ENCODE assay signal across 8 cellular contexts in genomic region chr11:74749127-74749964, GRCh38. TPM values are rescaled to one million over a fixed set of nuclear protein-coding genes. Genes with fewer than 3 reads are reported as not detected.
DNase-seq lines count a peak whose midpoint lies in the region; ATAC-seq and TF ChIP-seq lines count a peak whose summit lies in the region.

No MANE protein-coding gene starts in this region.

- no peak for TF ChIP-seq RAD21 in HCT116 (IDR thresholded peaks at IDR 0.05; ENCODE audit: low read depth)

- peak; percentile 22 for TF ChIP-seq POLR2A in HCT116 (IDR thresholded peaks at IDR 0.05; ENCODE audit: borderline replicate concordance, extremely low read depth, insufficient read depth, insufficient read length)

- peak overlapping the region; percentile 90 for H3K4me3 Mint-ChIP-seq in activated B cell treated with CpG ODN at 0.5 μM for 24 hours

- peak overlapping the region; percentile 99 for H3K4me2 ChIP-seq in HCT116 (ENCODE audit: low read length)
- H3K4me2 ChIP-seq in MM.1S (ENCODE audit: low read depth, low read length) = peak overlapping the region; percentile 96

- RAD21 ChIA-PET in HCT116 (lab: Charles Lee; ENCODE audit: low non-redundant PET in 1 of 2, low total read pairs in 2 of 2, uncharacterized antibody in 2 of 2, unreplicated experiment in 2 of 2) = no interaction called here

- POLR2A ChIA-PET in HCT116 (lab: Charles Lee) = no interaction called here
- POLR2A ChIA-PET in activated B cell treated with CpG ODN at 0.5 μM for 24 hours (lab: Charles Lee) = interaction anchor here (0.5 to 1.8 kb wide), 6 partner anchors 34 to 1457 kb away, joined by 3 to 7 read pairs (median 4); partner anchors contain the start of gene PGM2L1

- intact Hi-C loops in HCT116 (cut with micrococcal nuclease) = no loop called here
- intact Hi-C loops in activated B cell treated with CpG ODN at 0.5 μM for 24 hours (cut with micrococcal nuclease) = loop anchor here (2.0 to 5.0 kb wide), 4 partner anchors 19 to 352 kb away; partner anchors contain the start of genes LIPT2, PGM2L1 and POLD3
- intact Hi-C loops in left lung (cut with DNase I) = no loop called here

- H3K9me2 ChIP-seq in HCT116 (ENCODE audit: insufficient read depth) (no peaks in the 10 kb centered on the region), MM.1S (replicated peaks; ENCODE audit: insufficient read depth, low read length) (no peaks in the 10 kb centered on the region)

- peak overlapping the region; percentile 64 to 93 for H3K4me3 ChIP-seq in HCT116 (replicated peaks in 1 of 2; ENCODE audit: low read depth in 1 of 2, low read length in 2 of 2)
- H3K4me3 ChIP-seq in MM.1S (ENCODE audit: low read length) = peak overlapping the region; percentile 82
- peak overlapping the region; percentile 77 for H3K4me3 ChIP-seq in choroid plexus epithelial cell (ENCODE audit: low read depth, low read length)
- peak overlapping the region; percentile 64 to 73 for H3K4me3 ChIP-seq in left lung

- BruUV-seq in HCT116 (replicated peaks; lab: Mats Ljungman, UMichigan) = no TSS peak

- peak overlapping the region; percentile 95 for H3K27ac ChIP-seq in HCT116 (ENCODE audit: low read depth, low read length)
- H3K27ac ChIP-seq in MM.1S (ENCODE audit: low read length) = peak overlapping the region; percentile 64; the same call in 1 of the 2 replicates
- peak overlapping the region; percentile 94 to 99 for H3K27ac ChIP-seq in left lung

- no peaks in the 10 kb centered on the region for H3K27me3 Mint-ChIP-seq in activated B cell treated with CpG ODN at 0.5 μM for 24 hours

- H3K9ac ChIP-seq in HCT116 (ENCODE audit: low read length) (peak overlapping the region; percentile 87), MM.1S (ENCODE audit: low read length) (peak overlapping the region; percentile 92)

- ATAC-seq in HCT116 (peak; percentile 76), activated B cell treated with CpG ODN at 0.5 μM for 24 hours (ENCODE audit: low read depth) (peak; percentile 52), left lung (peak; percentile 66)

- H3K4me1 ChIP-seq in HCT116 (ENCODE audit: control insufficient read depth in 1 of 2, insufficient read depth in 2 of 2, low read length in 2 of 2) (peaks cover 6 to 30% of the 10 kb centered on the region in 2 experiments; a peak in 3 of 4 replicates), MM.1S (ENCODE audit: low read length) (peaks cover 11% of the 10 kb centered on the region), left lung (peaks cover 30 to 57% of the 10 kb centered on the region in 2 donors)

- H3K36me3 ChIP-seq in HCT116 (ENCODE audit: control insufficient read depth in 1 of 2, insufficient read depth in 2 of 2, low read length in 2 of 2) (no peaks in the 10 kb centered on the region), MM.1S (replicated peaks; ENCODE audit: insufficient read depth, low read length) (no peaks in the 10 kb centered on the region), left lung (no peaks in the 10 kb centered on the region)

- H4K20me1 ChIP-seq in HCT116 (ENCODE audit: insufficient read depth) = peaks cover 4% of the 10 kb centered on the region; the same call in 1 of the 2 replicates
- no peaks in the 10 kb centered on the region for H4K20me1 ChIP-seq in MM.1S (ENCODE audit: insufficient read depth, low read length)

- DNase-seq in NCI-H1417 (lab: John Stamatoyannopoulos, UW) (peak; percentile 56 to 87 (median 76)), NCI-H1417 treated with DMSO at 0.1 percent for 48 hours (lab: John Stamatoyannopoulos, UW) (no peak), HCT116 (ENCODE audit: low read depth, low spot score) (peak; percentile 19), MM.1S (peak; percentile 55), activated B cell treated with CpG ODN at 0.5 μM for 24 hours (peak; percentile 67), choroid plexus epithelial cell (ENCODE audit: low read depth) (peak; percentile 38), left lung (peak; percentile 71 to 94)
- peak; percentile 41 to 45 for DNase-seq in stimulated activated CD4-positive, alpha-beta T cell treated with anti-CD3 and anti-CD28 coated beads, Interleukin-4, amount 100 ng/mL, for 48 hours (ENCODE audit: low read depth in 2 of 2)

- CTCF ChIA-PET in HCT116 (lab: Charles Lee) (interaction anchor here (1.5 kb wide), 1 partner anchor 10 kb away, joined by 4 read pairs; no protein-coding TSS in a partner anchor), activated B cell treated with CpG ODN at 0.5 μM for 24 hours (lab: Charles Lee) (interaction anchor here (2.5 kb wide), 1 partner anchor 10 kb away, joined by 10 read pairs; no protein-coding TSS in a partner anchor)

- H3K27ac Mint-ChIP-seq in activated B cell treated with CpG ODN at 0.5 μM for 24 hours = peak overlapping the region; percentile 84

- no peaks in the 10 kb centered on the region for H3K9me3 Mint-ChIP-seq in activated B cell treated with CpG ODN at 0.5 μM for 24 hours

- H3K9me3 ChIP-seq in HCT116 (ENCODE audit: control insufficient read depth in 1 of 2, insufficient read depth in 1 of 2, low read depth in 1 of 2, low read length in 2 of 2) (no peaks in the 10 kb centered on the region), MM.1S (replicated peaks; ENCODE audit: insufficient read depth, low read length) (no peaks in the 10 kb centered on the region), left lung (no peaks in the 10 kb centered on the region)

- no peak overlapping the region for H2AFZ ChIP-seq in HCT116 (ENCODE audit: low read depth, low read length, poor library complexity, severe bottlenecking)
- H2AFZ ChIP-seq in MM.1S (ENCODE audit: low read length) = peak overlapping the region; percentile 50

- H3F3A ChIP-seq in MM.1S (ENCODE audit: insufficient read depth, low read length) = no peaks in the 10 kb centered on the region

- H3K79me2 ChIP-seq in HCT116 (ENCODE audit: insufficient read depth, low read length) (peaks cover 51% of the 10 kb centered on the region), MM.1S (ENCODE audit: low read length) (peaks cover 50% of the 10 kb centered on the region)

- TF ChIP-seq CTCF in HCT116 (IDR thresholded peaks at IDR 0.05 in 2 of 3, conservative IDR thresholded peaks at IDR 0.05 in 1 of 3; ENCODE audit: borderline replicate concordance in 1 of 3, insufficient read depth in 1 of 3, low read depth in 2 of 3, low read length in 2 of 3) (no peak), MM.1S (IDR thresholded peaks at IDR 0.05; ENCODE audit: low read length) (no peak), activated B cell treated with CpG ODN at 0.5 μM for 24 hours (IDR thresholded peaks at IDR 0.05) (no peak), choroid plexus epithelial cell (conservative IDR thresholded peaks at IDR 0.05; ENCODE audit: low read depth, low read length) (no peak), left lung (IDR thresholded peaks at IDR 0.05) (no peak)

- peaks cover 37% of the 10 kb centered on the region for H3K4me1 Mint-ChIP-seq in activated B cell treated with CpG ODN at 0.5 μM for 24 hours

- no peaks in the 10 kb centered on the region for H3K36me3 Mint-ChIP-seq in activated B cell treated with CpG ODN at 0.5 μM for 24 hours (ENCODE audit: low read depth)

- H3K27me3 ChIP-seq in HCT116 (ENCODE audit: insufficient read depth, low read length) (no peaks in the 10 kb centered on the region), MM.1S (replicated peaks; ENCODE audit: insufficient read depth, low read length) (no peaks in the 10 kb centered on the region), left lung (no peaks in the 10 kb centered on the region)

TF ChIP-seq in HCT116, 20 proteins besides CTCF, POLR2A, EP300 and RAD21 (continues in another document):
- TF ChIP-seq MAX (IDR thresholded peaks at IDR 0.05) (peak; percentile 75), POLR2AphosphoS5 (IDR thresholded peaks at IDR 0.05; ENCODE audit: low read depth, low read length) (peak; percentile 44; the same call in 1 of the 2 replicates), REST (IDR thresholded peaks at IDR 0.05; ENCODE audit: low read depth) (no peak)

RNA-seq across cellular contexts. Expression of gene RNF169, which starts 0.7 kb away (rescaled TPM):
- total RNA-seq in HCT116 (2021; ENCODE audit: unreplicated experiment) (22.5 TPM), activated B cell treated with CpG ODN at 0.5 μM for 24 hours (20.4 and 22.2 TPM in 2 replicates), left lung (10 to 100 TPM; 19.4 to 23.6 TPM)
- polyA plus RNA-seq in HCT116 (2012) = 6.7 and 8.4 TPM in 2 replicates

RNA-seq across cellular contexts. Expression of gene CHRDL2, which starts 18.1 kb away (rescaled TPM):
- total RNA-seq in HCT116 (2021; ENCODE audit: unreplicated experiment) = not detected
- 0.25 TPM in 1 of 2 replicates, not detected in the other for polyA plus RNA-seq in HCT116 (2012)
- total RNA-seq in activated B cell treated with CpG ODN at 0.5 μM for 24 hours = not detected in 2 replicates
- 1 to 10 TPM; 1.3 to 5.2 TPM for total RNA-seq in left lung
